1 cellular context compared by ENCODE assay signal in genomic region chr4:22574424-22574823, GRCh38.
TF ChIP-seq lines count a peak whose summit lies in the region.

No MANE protein-coding gene starts in this region.

TF ChIP-seq in GM23338, 12 proteins besides CTCF, POLR2A, EP300 and RAD21 (continued from another document):
- TF ChIP-seq ZNF462 (CRISPR knock-in tag; IDR thresholded peaks at IDR 0.05) (no peak), POLR2AphosphoS5 (IDR thresholded peaks at IDR 0.05; ENCODE audit: low read depth) (no peak), EZH2phosphoT487 (IDR thresholded peaks at IDR 0.05; ENCODE audit: unreplicated experiment) (no peak), ZNF331 (CRISPR knock-in tag; IDR thresholded peaks at IDR 0.05; ENCODE audit: low read depth) (no peak), STAT1 (IDR thresholded peaks at IDR 0.05; ENCODE audit: unreplicated experiment) (no peak), EZH2 (IDR thresholded peaks at IDR 0.05; ENCODE audit: low read depth, unreplicated experiment) (no peak), ETS1 (IDR thresholded peaks at IDR 0.05) (no peak), ZNF114 (CRISPR knock-in tag; IDR thresholded peaks at IDR 0.05) (no peak)
TF ChIP-seq in GM23338: peak in this region for 0.
